Comparison of ENCODE assay signal across 15 cellular contexts in the genomic region with DNA sequence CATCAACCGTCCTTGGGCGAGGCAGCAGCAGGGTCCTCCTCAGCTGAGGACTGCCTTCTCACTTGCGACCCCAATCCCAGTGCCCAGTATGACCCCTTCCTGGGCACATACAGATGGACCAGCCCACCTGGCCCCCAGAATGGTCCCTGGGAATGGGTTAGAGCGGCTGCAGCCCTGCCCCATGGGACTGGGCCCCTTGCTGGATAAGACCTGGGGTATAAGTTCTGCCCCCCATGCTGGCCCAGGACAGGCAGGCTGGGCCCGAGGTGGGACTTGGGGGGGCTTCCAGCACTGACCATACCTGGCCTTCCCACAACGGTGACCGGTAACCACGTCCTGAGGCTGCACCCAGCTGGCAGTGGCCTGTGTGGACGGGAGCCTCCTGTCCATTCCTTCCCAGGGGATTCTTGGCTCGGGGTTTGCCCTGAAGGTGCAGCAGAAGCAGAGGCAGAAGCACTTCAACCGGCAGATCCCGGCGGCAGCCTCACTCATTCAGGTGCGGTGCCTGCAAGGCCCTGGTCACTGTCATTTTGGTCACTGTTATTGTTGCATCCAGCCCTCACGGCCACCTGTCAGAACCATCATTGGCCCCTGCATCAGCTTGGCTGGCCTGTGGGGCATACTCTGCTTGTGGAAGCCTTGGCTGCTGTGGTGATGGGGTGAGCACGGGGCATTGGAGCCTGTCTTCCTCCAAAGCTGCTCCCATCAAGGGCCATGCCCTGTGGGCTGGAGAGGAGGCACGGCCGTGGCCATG.
A peak's percentile ranks its signal among the peaks of the same experiment; 100 is the strongest.
DNase-seq lines count a peak whose midpoint lies in the region; ATAC-seq and TF ChIP-seq lines count a peak whose summit lies in the region.
"Had no signal": no experiment of that assay in that cellular context is flagged by ENCODE, and none has a peak within 500 bp of the region (broad histone marks: within the 10 kb centered on the region; RNA-seq: fewer than 3 reads in every experiment).

No MANE protein-coding gene starts in this region.

- H3K4me3 ChIP-seq in esophagus muscularis mucosa, result no peak overlapping the region
- H3K4me3 ChIP-seq: BLaER1 treated with 17β-estradiol and CSF1 and Interleukin-3, amounts not matched to agents 10 nM and 100 nM; esophagus squamous epithelium; pancreas; Peyer's patch had no signal

- intact Hi-C loops in esophagus muscularis mucosa (cut with DNase I) (no loop called here), posterior cingulate gyrus (cut with DNase I) (no loop called here)

- no peak for TF ChIP-seq POLR2A in esophagus muscularis mucosa (IDR thresholded peaks at IDR 0.05; ENCODE audit: low read depth)

- DNase-seq in AG20443 (ENCODE audit: low spot score), result peak; percentile 3
- DNase-seq in GM13976 (ENCODE audit: low spot score), result peak; percentile 19
- DNase-seq in esophagus muscularis mucosa (ENCODE audit: extremely low spot score), result peak; percentile 66
- DNase-seq in posterior cingulate gyrus, result peak in 7 of 10 donors; percentile 1 to 84 (median 11)
- no peak for DNase-seq in amygdala (lab: John Stamatoyannopoulos, UW)
- no peak for DNase-seq in SKM-1 treated with dmso at 0.1 percent for 144 hours (lab: John Stamatoyannopoulos, UW; ENCODE audit: unreplicated experiment)
- DNase-seq in NCI-H1436 (lab: John Stamatoyannopoulos, UW), result no peak
- DNase-seq: activated CD4-positive, alpha-beta T cell treated with anti-CD3 and anti-CD28 coated beads, Interleukin-2, amount 50 U/mL, for 4 hours; esophagus squamous epithelium; GOT3; NCI-H510A treated with DMSO at 0.1 percent for 48 hours had no signal

- no peak for TF ChIP-seq CTCF in GM13976 (IDR thresholded peaks at IDR 0.05; ENCODE audit: borderline replicate concordance, control extremely low read depth, extremely low read depth, insufficient read depth, missing control alignments)
- no peak for TF ChIP-seq CTCF in esophagus muscularis mucosa (IDR thresholded peaks at IDR 0.05)

- no peak for TF ChIP-seq EP300 in esophagus muscularis mucosa (IDR thresholded peaks at IDR 0.05)

- peaks cover 0 to 6% (median 0%) of the 10 kb centered on the region in 4 donors for H3K4me1 ChIP-seq in esophagus muscularis mucosa
- H3K4me1 ChIP-seq: esophagus squamous epithelium, pancreas, Peyer's patch had no signal

- no peaks in the 10 kb centered on the region for H3K9me3 ChIP-seq in esophagus muscularis mucosa
- H3K9me3 ChIP-seq: BLaER1 treated with 17β-estradiol and CSF1 and Interleukin-3, amounts not matched to agents 10 nM and 100 nM; esophagus squamous epithelium; pancreas; Peyer's patch had no signal

- peaks cover 0 to 14% (median 0%) of the 10 kb centered on the region in 4 donors for H3K36me3 ChIP-seq in esophagus muscularis mucosa
- H3K36me3 ChIP-seq: esophagus squamous epithelium, Peyer's patch had no signal

- H3K27ac ChIP-seq in esophagus muscularis mucosa (replicated peaks in 1 of 4), result no peak overlapping the region
- H3K27ac ChIP-seq: BLaER1 treated with 17β-estradiol and CSF1 and Interleukin-3, amounts not matched to agents 10 nM and 100 nM; esophagus squamous epithelium; pancreas; Peyer's patch had no signal

- ATAC-seq in GM21825 (IDR thresholded peaks at IDR 0.05; ENCODE audit: unreplicated experiment), result no peak
- ATAC-seq: pancreas had no signal

- 92% methylated on average over 4 of the region's 18 CpGs for WGBS in esophagus muscularis mucosa

- in situ Hi-C loops in GM13976 (cut with MboI; ENCODE audit: low sequenced_read_pairs, unreplicated experiment), result no loop called here

- no peaks in the 10 kb centered on the region for H3K27me3 ChIP-seq in esophagus muscularis mucosa
- H3K27me3 ChIP-seq: BLaER1 treated with 17β-estradiol and CSF1 and Interleukin-3, amounts not matched to agents 10 nM and 100 nM; esophagus squamous epithelium; pancreas; Peyer's patch had no signal

Comparison
In these comparisons a context has a peak if more than half of its experiments do, and no peak if none do; other contexts are left out.
1. DNase-seq: peak in AG20443 (single experiment), GM13976 (single experiment), esophagus muscularis mucosa (single experiment) and posterior cingulate gyrus (7 of 10); none in amygdala (0 of 56), SKM-1 treated with dmso at 0.1 percent for 144 hours (single experiment) and NCI-H1436 (single experiment).